9 cellular contexts compared by ENCODE assay signal in the genomic region with DNA sequence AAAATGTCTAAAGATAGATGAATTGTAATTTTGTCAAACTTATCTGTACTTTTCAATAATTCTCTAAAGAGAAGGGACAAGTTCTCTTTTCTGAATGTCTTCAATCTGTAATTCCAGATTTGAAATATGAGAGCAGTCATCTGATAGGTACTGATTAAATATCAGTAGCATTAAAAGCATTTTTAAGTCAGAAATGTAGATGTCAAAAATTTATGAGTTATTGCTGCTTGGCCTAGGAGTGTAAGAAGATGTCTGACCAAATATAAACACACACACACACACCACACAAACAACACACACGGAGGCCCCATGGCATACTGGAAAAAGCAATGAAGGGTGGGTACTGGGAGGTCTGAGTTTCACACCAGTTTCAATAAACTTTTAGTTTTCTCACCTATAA. TPM values are rescaled to one million over a fixed set of nuclear protein-coding genes. Genes with fewer than 3 reads are reported as not detected.
DNase-seq lines count a peak whose midpoint lies in the region; ATAC-seq lines count a peak whose summit lies in the region.
"Had no signal": no experiment of that assay in that cellular context is flagged by ENCODE, and none has a peak within 500 bp of the region (broad histone marks: within the 10 kb centered on the region; RNA-seq: fewer than 3 reads in every experiment).

No MANE protein-coding gene starts in this region.

- no peak for ATAC-seq in natural killer cell treated with Interleukin-12 subunit alpha and Interleukin-12 subunit beta and Interleukin-15 and Interleukin-18, amount 100 ng/mL, for 72 hours
- no peak for ATAC-seq in GM21786 (IDR thresholded peaks at IDR 0.05; ENCODE audit: unreplicated experiment)

- peaks cover 0 to 4% (median 2%) of the 10 kb centered on the region in 11 experiments; a peak in 12 of 22 replicates for H3K36me3 ChIP-seq in BLaER1 treated with 17β-estradiol and CSF1 and Interleukin-3, amounts not matched to agents 10 nM and 100 nM
- peaks cover under 1 to 2% of the 10 kb centered on the region in 2 donors for H3K36me3 ChIP-seq in duodenal mucosa (ENCODE audit: control insufficient read depth in 1 of 2, insufficient read depth in 2 of 2, low read length in 2 of 2)

- H3K4me3 ChIP-seq in BLaER1 treated with 17β-estradiol and CSF1 and Interleukin-3, amounts not matched to agents 10 nM and 100 nM, result peak overlapping the region in 8 of 10 experiments; percentile 71 to 98 (median 92); a peak in 9 of 20 replicates
- H3K4me3 ChIP-seq in duodenal mucosa (ENCODE audit: low read depth in 1 of 2, low read length in 2 of 2), result peak overlapping the region; percentile 86 to 88

- H4K20me1 ChIP-seq in BLaER1 treated with 17β-estradiol and CSF1 and Interleukin-3, amounts not matched to agents 10 nM and 100 nM, result peaks cover 12 to 25% (median 23%) of the 10 kb centered on the region in 11 experiments; a peak in 19 of 22 replicates

- peaks cover 51 to 69% (median 61%) of the 10 kb centered on the region in 10 experiments for H3K4me1 ChIP-seq in BLaER1 treated with 17β-estradiol and CSF1 and Interleukin-3, amounts not matched to agents 10 nM and 100 nM
- peaks cover 11 to 13% of the 10 kb centered on the region in 2 donors for H3K4me1 ChIP-seq in duodenal mucosa (ENCODE audit: control insufficient read depth in 1 of 2, insufficient read depth in 2 of 2, low read length in 2 of 2)

- DNase-seq in NCI-H69 (lab: John Stamatoyannopoulos, UW) (peak; percentile 32), D341Med (ENCODE audit: low spot score) (no peak), HuH-7.5 (ENCODE audit: low spot score) (no peak), HCEC 1CT (no peak)
- DNase-seq in natural killer cell treated with Interleukin-12 subunit alpha and Interleukin-12 subunit beta and Interleukin-15 and Interleukin-18, amount 100 ng/mL, for 72 hours (ENCODE audit: low spot score), result no peak

- no peaks in the 10 kb centered on the region for H3K9me3 Mint-ChIP-seq in natural killer cell treated with Interleukin-12 subunit alpha and Interleukin-12 subunit beta and Interleukin-15 and Interleukin-18, amount 100 ng/mL, for 72 hours

- peak overlapping the region in 5 of 11 experiments; percentile 90 to 97 (median 94); a peak in 6 of 22 replicates for H3K27ac ChIP-seq in BLaER1 treated with 17β-estradiol and CSF1 and Interleukin-3, amounts not matched to agents 10 nM and 100 nM
- H3K27ac ChIP-seq in duodenal mucosa (ENCODE audit: low read depth, low read length), result peak overlapping the region; percentile 99

- H3K4me3 Mint-ChIP-seq in natural killer cell treated with Interleukin-12 subunit alpha and Interleukin-12 subunit beta and Interleukin-15 and Interleukin-18, amount 100 ng/mL, for 72 hours, result peak overlapping the region; percentile 92

- peaks cover 5% of the 10 kb centered on the region for H3K36me3 Mint-ChIP-seq in natural killer cell treated with Interleukin-12 subunit alpha and Interleukin-12 subunit beta and Interleukin-15 and Interleukin-18, amount 100 ng/mL, for 72 hours

- peak overlapping the region in 8 of 11 experiments; percentile 85 to 97 (median 96); a peak in 11 of 22 replicates for H3K9ac ChIP-seq in BLaER1 treated with 17β-estradiol and CSF1 and Interleukin-3, amounts not matched to agents 10 nM and 100 nM
- H3K9ac ChIP-seq in duodenal mucosa (ENCODE audit: low read depth in 1 of 2, low read length in 2 of 2), result peak overlapping the region; percentile 99 to 100

- peaks cover 3 to 5% of the 10 kb centered on the region in 2 donors for H3K27me3 Mint-ChIP-seq in natural killer cell treated with Interleukin-12 subunit alpha and Interleukin-12 subunit beta and Interleukin-15 and Interleukin-18, amount 100 ng/mL, for 72 hours

- peaks cover 38 to 49% of the 10 kb centered on the region in 2 donors for H3K4me1 Mint-ChIP-seq in natural killer cell treated with Interleukin-12 subunit alpha and Interleukin-12 subunit beta and Interleukin-15 and Interleukin-18, amount 100 ng/mL, for 72 hours (ENCODE audit: low read depth in 2 of 2)

- H3K9me3 ChIP-seq in BLaER1 treated with 17β-estradiol and CSF1 and Interleukin-3, amounts not matched to agents 10 nM and 100 nM (replicated peaks in 1 of 11), result no peaks in the 10 kb centered on the region
- H3K9me3 ChIP-seq in duodenal mucosa (ENCODE audit: control insufficient read depth in 1 of 2, low read length in 2 of 2), result no peaks in the 10 kb centered on the region

- no peaks in the 10 kb centered on the region for H3K27me3 ChIP-seq in BLaER1 treated with 17β-estradiol and CSF1 and Interleukin-3, amounts not matched to agents 10 nM and 100 nM
- H3K27me3 ChIP-seq in duodenal mucosa (ENCODE audit: control insufficient read depth in 1 of 2, insufficient read depth in 2 of 2, low read length in 2 of 2), result no peaks in the 10 kb centered on the region

- peak overlapping the region in 1 of 2 donors; percentile 92 for H3K27ac Mint-ChIP-seq in natural killer cell treated with Interleukin-12 subunit alpha and Interleukin-12 subunit beta and Interleukin-15 and Interleukin-18, amount 100 ng/mL, for 72 hours

- H3K4me2 ChIP-seq in BLaER1 treated with 17β-estradiol and CSF1 and Interleukin-3, amounts not matched to agents 10 nM and 100 nM, result peak overlapping the region; percentile 87 to 97 (median 90); a peak in 20 of 22 replicates

RNA-seq across cellular contexts. Expression of a gene that starts 2.4 kb away (rescaled TPM):
- 10 to 100 TPM; 12.1 to 30.7 TPM for total RNA-seq in natural killer cell treated with Interleukin-12 subunit alpha and Interleukin-12 subunit beta and Interleukin-15 and Interleukin-18, amount 100 ng/mL, for 72 hours

RNA-seq across cellular contexts. Expression of a gene that starts 33.2 kb away (rescaled TPM):
- total RNA-seq in natural killer cell treated with Interleukin-12 subunit alpha and Interleukin-12 subunit beta and Interleukin-15 and Interleukin-18, amount 100 ng/mL, for 72 hours, result not detected
- total RNA-seq: endothelial cell of umbilical vein had no signal
